ENCODE assay signal across 10 cellular contexts in genomic region chr2:55033076-55033742, GRCh38. TPM values are rescaled to one million over a fixed set of nuclear protein-coding genes. Genes with fewer than 3 reads are reported as not detected.
DNase-seq lines count a peak whose midpoint lies in the region; ATAC-seq and TF ChIP-seq lines count a peak whose summit lies in the region.
"Had no signal": no experiment of that assay in that cellular context is flagged by ENCODE, and none has a peak within 500 bp of the region (broad histone marks: within the 10 kb centered on the region; RNA-seq: fewer than 3 reads in every experiment).

No MANE protein-coding gene starts in this region.

- peaks cover 85 to 100% (median 99%) of the 10 kb centered on the region in 11 experiments for H4K20me1 ChIP-seq in BLaER1 treated with 17β-estradiol and CSF1 and Interleukin-3, amounts not matched to agents 10 nM and 100 nM
- H4K20me1 ChIP-seq in neural progenitor cell (ENCODE audit: low read depth): peaks cover 27% of the 10 kb centered on the region

- peaks cover 100% of the 10 kb centered on the region for H3K79me2 ChIP-seq in neural progenitor cell (ENCODE audit: low read depth)

- 0 out of 22 replicates have a peak overlapping the region, but pooled peaks of 1 of the 11 experiments have one; percentile 18 for H3K27ac ChIP-seq in BLaER1 treated with 17β-estradiol and CSF1 and Interleukin-3, amounts not matched to agents 10 nM and 100 nM
- no peak overlapping the region for H3K27ac ChIP-seq in neural progenitor cell
- H3K27ac ChIP-seq: heart right ventricle had no signal

- H3K9me3 ChIP-seq in BLaER1 treated with 17β-estradiol and CSF1 and Interleukin-3, amounts not matched to agents 10 nM and 100 nM (replicated peaks in 1 of 11): peaks cover 18 to 41% (median 35%) of the 10 kb centered on the region in 11 experiments
- peaks cover 3% of the 10 kb centered on the region for H3K9me3 ChIP-seq in neural progenitor cell (ENCODE audit: low read depth)

- H3K27ac Mint-ChIP-seq in neural progenitor cell: no peak overlapping the region

- peaks cover 12 to 81% (median 43%) of the 10 kb centered on the region in 10 experiments; a peak in 19 of 20 replicates for H3K4me1 ChIP-seq in BLaER1 treated with 17β-estradiol and CSF1 and Interleukin-3, amounts not matched to agents 10 nM and 100 nM
- no peaks in the 10 kb centered on the region for H3K4me1 ChIP-seq in neural progenitor cell

- no peak overlapping the region for H3K4me3 ChIP-seq in BLaER1 treated with 17β-estradiol and CSF1 and Interleukin-3, amounts not matched to agents 10 nM and 100 nM
- no peak overlapping the region for H3K4me3 ChIP-seq in neural progenitor cell
- H3K4me3 ChIP-seq: heart right ventricle had no signal

- H3K4me2 ChIP-seq in BLaER1 treated with 17β-estradiol and CSF1 and Interleukin-3, amounts not matched to agents 10 nM and 100 nM: peak overlapping the region in 7 of 11 experiments; percentile 7 to 72 (median 48); a peak in 10 of 22 replicates
- H3K4me2 ChIP-seq in neural progenitor cell: no peak overlapping the region

- H3K27me3 ChIP-seq in BLaER1 treated with 17β-estradiol and CSF1 and Interleukin-3, amounts not matched to agents 10 nM and 100 nM: no peaks in the 10 kb centered on the region
- H3K27me3 ChIP-seq in neural progenitor cell: no peaks in the 10 kb centered on the region
- H3K27me3 ChIP-seq: heart right ventricle had no signal

- no peak for TF ChIP-seq CTCF in neural progenitor cell (IDR thresholded peaks at IDR 0.05)

- no peak overlapping the region for H2AFZ ChIP-seq in neural progenitor cell (replicated peaks)

- H3F3A ChIP-seq in neural progenitor cell (ENCODE audit: low read depth): no peaks in the 10 kb centered on the region

- peaks cover 4% of the 10 kb centered on the region for H3K27me3 Mint-ChIP-seq in neural progenitor cell (ENCODE audit: insufficient read depth, low read depth)

- H3K9me3 Mint-ChIP-seq in neural progenitor cell: peaks cover 48% of the 10 kb centered on the region

- no peaks in the 10 kb centered on the region for H3K4me1 Mint-ChIP-seq in neural progenitor cell

- DNase-seq in SIG-M5 (lab: John Stamatoyannopoulos, UW) (peak; percentile 76), COR-L47 (lab: John Stamatoyannopoulos, UW) (no peak), neural progenitor cell (ENCODE audit: low spot score) (no peak), NCI-H2196 treated with DMSO at 0.1 percent for 48 hours (lab: John Stamatoyannopoulos, UW; ENCODE audit: unreplicated experiment) (no peak)
- no peak for DNase-seq in stimulated activated CD4-positive, alpha-beta T cell treated with anti-CD3 and anti-CD28 coated beads, Interleukin-1b, Interleukin-23, amount 100 ng/mL, for 48 hours
- DNase-seq: heart right ventricle, NCI-H1417 treated with DMSO at 0.1 percent for 48 hours had no signal

- peak; percentile 90 for ATAC-seq in GM19035 (IDR thresholded peaks at IDR 0.05; ENCODE audit: unreplicated experiment)
- ATAC-seq in HG02981 (IDR thresholded peaks at IDR 0.05; ENCODE audit: unreplicated experiment): peak; percentile 95

- H3K4me3 Mint-ChIP-seq in neural progenitor cell: no peak overlapping the region

- peaks cover 0 to 89% (median 58%) of the 10 kb centered on the region in 11 experiments; a peak in 19 of 22 replicates for H3K36me3 ChIP-seq in BLaER1 treated with 17β-estradiol and CSF1 and Interleukin-3, amounts not matched to agents 10 nM and 100 nM
- H3K36me3 ChIP-seq in neural progenitor cell: no peaks in the 10 kb centered on the region
- H3K36me3 ChIP-seq: heart right ventricle had no signal

- H3K9ac ChIP-seq in BLaER1 treated with 17β-estradiol and CSF1 and Interleukin-3, amounts not matched to agents 10 nM and 100 nM: no peak overlapping the region
- no peak overlapping the region for H3K9ac ChIP-seq in neural progenitor cell

- peaks cover 53% of the 10 kb centered on the region for H3K36me3 Mint-ChIP-seq in neural progenitor cell

RNA-seq across cellular contexts. Expression of gene RTN4, which starts 17.0 kb away (rescaled TPM):
- 112 and 157 TPM in 2 replicates for total RNA-seq in neural progenitor cell (ENCODE audit: low replicate concordance)
